Comparison of ENCODE assay signal across 1 cellular context in the genomic region with DNA sequence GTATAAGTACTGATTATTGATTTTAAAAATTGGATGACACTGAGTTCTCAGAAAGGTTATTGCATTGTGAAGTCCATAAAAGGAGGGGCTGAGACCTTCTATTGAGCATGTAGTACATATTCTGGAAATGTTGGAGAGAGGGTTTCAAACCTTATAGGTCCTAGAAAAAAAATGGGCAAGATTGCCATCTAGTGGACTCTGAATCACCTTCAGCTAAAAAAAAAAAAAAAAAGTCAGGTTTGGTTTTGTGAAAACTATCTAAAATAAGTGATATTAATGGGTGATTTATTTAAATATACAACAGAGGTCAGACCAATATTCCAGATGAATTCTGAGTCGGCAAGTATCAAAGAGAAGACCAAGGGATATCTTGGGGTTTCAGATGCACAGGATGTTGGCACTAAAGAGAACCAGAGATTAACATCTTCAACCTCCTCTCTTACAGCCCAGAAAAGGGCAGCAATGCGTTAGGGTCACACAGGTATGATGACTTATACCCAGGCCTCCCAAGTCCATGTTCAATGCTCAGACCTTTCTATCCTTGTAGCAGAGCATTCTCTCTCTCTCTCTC.
TF ChIP-seq lines count a peak whose summit lies in the region.

No MANE protein-coding gene starts in this region.

TF ChIP-seq in GM23338, 12 proteins besides CTCF, POLR2A, EP300 and RAD21 (continued from another document):
- TF ChIP-seq, protein P1, sequence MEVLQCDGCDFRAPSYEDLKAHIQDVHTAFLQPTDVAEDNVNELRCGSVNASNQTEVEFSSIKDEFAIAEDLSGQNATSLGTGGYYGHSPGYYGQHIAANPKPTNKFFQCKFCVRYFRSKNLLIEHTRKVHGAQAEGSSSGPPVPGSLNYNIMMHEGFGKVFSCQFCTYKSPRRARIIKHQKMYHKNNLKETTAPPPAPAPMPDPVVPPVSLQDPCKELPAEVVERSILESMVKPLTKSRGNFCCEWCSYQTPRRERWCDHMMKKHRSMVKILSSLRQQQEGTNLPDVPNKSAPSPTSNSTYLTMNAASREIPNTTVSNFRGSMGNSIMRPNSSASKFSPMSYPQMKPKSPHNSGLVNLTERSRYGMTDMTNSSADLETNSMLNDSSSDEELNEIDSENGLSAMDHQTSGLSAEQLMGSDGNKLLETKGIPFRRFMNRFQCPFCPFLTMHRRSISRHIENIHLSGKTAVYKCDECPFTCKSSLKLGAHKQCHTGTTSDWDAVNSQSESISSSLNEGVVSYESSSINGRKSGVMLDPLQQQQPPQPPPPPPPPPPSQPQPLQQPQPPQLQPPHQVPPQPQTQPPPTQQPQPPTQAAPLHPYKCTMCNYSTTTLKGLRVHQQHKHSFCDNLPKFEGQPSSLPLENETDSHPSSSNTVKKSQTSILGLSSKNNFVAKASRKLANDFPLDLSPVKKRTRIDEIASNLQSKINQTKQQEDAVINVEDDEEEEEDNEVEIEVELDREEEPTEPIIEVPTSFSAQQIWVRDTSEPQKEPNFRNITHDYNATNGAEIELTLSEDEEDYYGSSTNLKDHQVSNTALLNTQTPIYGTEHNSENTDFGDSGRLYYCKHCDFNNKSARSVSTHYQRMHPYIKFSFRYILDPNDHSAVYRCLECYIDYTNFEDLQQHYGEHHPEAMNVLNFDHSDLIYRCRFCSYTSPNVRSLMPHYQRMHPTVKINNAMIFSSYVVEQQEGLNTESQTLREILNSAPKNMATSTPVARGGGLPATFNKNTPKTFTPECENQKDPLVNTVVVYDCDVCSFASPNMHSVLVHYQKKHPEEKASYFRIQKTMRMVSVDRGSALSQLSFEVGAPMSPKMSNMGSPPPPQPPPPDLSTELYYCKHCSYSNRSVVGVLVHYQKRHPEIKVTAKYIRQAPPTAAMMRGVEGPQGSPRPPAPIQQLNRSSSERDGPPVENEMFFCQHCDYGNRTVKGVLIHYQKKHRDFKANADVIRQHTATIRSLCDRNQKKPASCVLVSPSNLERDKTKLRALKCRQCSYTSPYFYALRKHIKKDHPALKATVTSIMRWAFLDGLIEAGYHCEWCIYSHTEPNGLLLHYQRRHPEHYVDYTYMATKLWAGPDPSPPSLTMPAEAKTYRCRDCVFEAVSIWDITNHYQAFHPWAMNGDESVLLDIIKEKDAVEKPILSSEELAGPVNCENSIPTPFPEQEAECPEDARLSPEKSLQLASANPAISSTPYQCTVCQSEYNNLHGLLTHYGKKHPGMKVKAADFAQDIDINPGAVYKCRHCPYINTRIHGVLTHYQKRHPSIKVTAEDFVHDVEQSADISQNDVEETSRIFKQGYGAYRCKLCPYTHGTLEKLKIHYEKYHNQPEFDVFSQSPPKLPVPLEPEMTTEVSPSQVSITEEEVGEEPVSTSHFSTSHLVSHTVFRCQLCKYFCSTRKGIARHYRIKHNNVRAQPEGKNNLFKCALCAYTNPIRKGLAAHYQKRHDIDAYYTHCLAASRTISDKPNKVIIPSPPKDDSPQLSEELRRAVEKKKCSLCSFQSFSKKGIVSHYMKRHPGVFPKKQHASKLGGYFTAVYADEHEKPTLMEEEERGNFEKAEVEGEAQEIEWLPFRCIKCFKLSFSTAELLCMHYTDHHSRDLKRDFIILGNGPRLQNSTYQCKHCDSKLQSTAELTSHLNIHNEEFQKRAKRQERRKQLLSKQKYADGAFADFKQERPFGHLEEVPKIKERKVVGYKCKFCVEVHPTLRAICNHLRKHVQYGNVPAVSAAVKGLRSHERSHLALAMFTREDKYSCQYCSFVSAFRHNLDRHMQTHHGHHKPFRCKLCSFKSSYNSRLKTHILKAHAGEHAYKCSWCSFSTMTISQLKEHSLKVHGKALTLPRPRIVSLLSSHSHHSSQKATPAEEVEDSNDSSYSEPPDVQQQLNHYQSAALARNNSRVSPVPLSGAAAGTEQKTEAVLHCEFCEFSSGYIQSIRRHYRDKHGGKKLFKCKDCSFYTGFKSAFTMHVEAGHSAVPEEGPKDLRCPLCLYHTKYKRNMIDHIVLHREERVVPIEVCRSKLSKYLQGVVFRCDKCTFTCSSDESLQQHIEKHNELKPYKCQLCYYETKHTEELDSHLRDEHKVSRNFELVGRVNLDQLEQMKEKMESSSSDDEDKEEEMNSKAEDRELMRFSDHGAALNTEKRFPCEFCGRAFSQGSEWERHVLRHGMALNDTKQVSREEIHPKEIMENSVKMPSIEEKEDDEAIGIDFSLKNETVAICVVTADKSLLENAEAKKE (CRISPR knock-in tag; IDR thresholded peaks at IDR 0.05) = no peak
- no peak for TF ChIP-seq EZH2phosphoT487 (IDR thresholded peaks at IDR 0.05; ENCODE audit: unreplicated experiment)
- no peak for TF ChIP-seq EZH2 (IDR thresholded peaks at IDR 0.05; ENCODE audit: low read depth, unreplicated experiment)
- TF ChIP-seq CREB1 (CRISPR knock-in tag; IDR thresholded peaks at IDR 0.05; ENCODE audit: low read depth) = no peak
- no peak for TF ChIP-seq REST (IDR thresholded peaks at IDR 0.05; ENCODE audit: unreplicated experiment)
- TF ChIP-seq ZNF114 (CRISPR knock-in tag; IDR thresholded peaks at IDR 0.05) = no peak
- no peak for TF ChIP-seq STAT1 (IDR thresholded peaks at IDR 0.05; ENCODE audit: unreplicated experiment)
- TF ChIP-seq POLR2AphosphoS5 (IDR thresholded peaks at IDR 0.05; ENCODE audit: low read depth) = no peak
- TF ChIP-seq ZNF331 (CRISPR knock-in tag; IDR thresholded peaks at IDR 0.05; ENCODE audit: low read depth) = no peak
